ENCODE assay signal across 15 cellular contexts in the genomic region with DNA sequence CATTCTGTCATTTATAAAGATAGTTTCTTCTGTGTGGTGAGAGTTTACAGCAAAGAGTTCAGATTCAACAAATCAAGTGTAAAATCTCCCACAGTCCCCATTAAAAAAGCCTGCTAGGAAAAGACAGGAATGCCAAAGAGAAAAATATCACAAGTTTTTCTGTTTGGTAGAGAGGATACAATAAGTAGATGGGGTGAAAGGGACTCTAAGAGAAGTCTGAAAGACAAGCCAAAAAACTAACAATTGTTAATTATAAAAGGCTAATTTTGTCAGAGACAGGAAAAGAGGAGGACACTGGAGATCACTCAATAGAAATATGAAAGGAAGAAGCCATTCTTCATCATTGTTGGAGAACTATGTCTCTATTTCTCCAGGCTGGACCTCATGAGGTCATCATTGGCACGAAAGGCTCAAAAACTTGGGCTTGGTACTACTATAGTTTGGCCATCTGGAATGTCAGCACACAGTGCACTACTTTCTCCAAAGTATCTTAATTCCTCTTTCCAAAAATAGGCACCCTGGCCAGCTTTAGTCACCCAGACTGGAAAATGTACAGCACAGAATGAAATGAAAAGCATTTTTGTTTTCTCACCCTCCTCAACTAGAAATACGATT. TPM values are rescaled to one million over a fixed set of nuclear protein-coding genes. Genes with fewer than 3 reads are reported as not detected.
DNase-seq lines count a peak whose midpoint lies in the region; TF ChIP-seq lines count a peak whose summit lies in the region.
"Had no signal": no experiment of that assay in that cellular context is flagged by ENCODE, and none has a peak within 500 bp of the region (broad histone marks: within the 10 kb centered on the region; RNA-seq: fewer than 3 reads in every experiment).

No MANE protein-coding gene starts in this region.

- no peak overlapping the region for H3K4me3 Mint-ChIP-seq in mesothelial cell of epicardium
- H3K4me3 Mint-ChIP-seq: activated CD4-positive, alpha-beta T cell treated with anti-CD3 and anti-CD28 coated beads, Interleukin-2, amount 10 ng/mL, durations not matched to agents 24 days and 14 days; activated T-cell treated with anti-CD3 and anti-CD28 coated beads, Interleukin-2, amount 50 U/mL, for 72 hours; T-helper 1 cell treated with Interleukin-12 subunit alpha and Interleukin-12 subunit beta and Interleukin-4 antibody, amounts not matched to agents 30 μg/mL and 1 μg/mL, for 36 hours had no signal

- peaks cover 38% of the 10 kb centered on the region for H3K4me1 Mint-ChIP-seq in mesothelial cell of epicardium
- H3K4me1 Mint-ChIP-seq: activated CD4-positive, alpha-beta T cell treated with anti-CD3 and anti-CD28 coated beads, Interleukin-2, amount 10 ng/mL, durations not matched to agents 24 days and 14 days had no signal

- DNase-seq in NCI-H446 treated with DMSO at 0.1 percent for 48 hours (lab: John Stamatoyannopoulos, UW) (peak; percentile 83), dedifferentiated amniotic fluid mesenchymal stem cell (ENCODE audit: extremely low spot score) (peak; percentile 62), mesothelial cell of epicardium (ENCODE audit: low spot score in 2 of 2, unreplicated experiment in 2 of 2) (no peak), OCI-M2 (lab: John Stamatoyannopoulos, UW; ENCODE audit: unreplicated experiment) (no peak), SHP77 (lab: John Stamatoyannopoulos, UW) (no peak), NCI-H1417 (lab: John Stamatoyannopoulos, UW) (no peak)
- DNase-seq: activated CD4-positive, alpha-beta T cell treated with anti-CD3 and anti-CD28 coated beads, Interleukin-2, amount 10 ng/mL, durations not matched to agents 24 days and 14 days; activated T-cell treated with anti-CD3 and anti-CD28 coated beads, Interleukin-2, amount 50 U/mL, for 72 hours; glutamatergic neuron; NCI-H2227 treated with DMSO at 0.1 percent for 48 hours; stimulated activated CD4-positive, alpha-beta T cell treated with anti-CD3 and anti-CD28 coated beads, Interleukin-4, amount 100 ng/mL, for 24 hours; stimulated activated naive CD8-positive, alpha-beta T cell treated with anti-CD3 and anti-CD28 coated beads, Interleukin-15, Interleukin-2, amounts not matched to agents 100 U/mL and 50 U/mL, for 24 hours had no signal

- H3K36me3 Mint-ChIP-seq in mesothelial cell of epicardium: no peaks in the 10 kb centered on the region

- H3K27ac Mint-ChIP-seq in mesothelial cell of epicardium: peak overlapping the region; percentile 92
- H3K27ac Mint-ChIP-seq: activated CD4-positive, alpha-beta T cell treated with anti-CD3 and anti-CD28 coated beads, Interleukin-2, amount 10 ng/mL, durations not matched to agents 24 days and 14 days; activated T-cell treated with anti-CD3 and anti-CD28 coated beads, Interleukin-2, amount 50 U/mL, for 72 hours; T-helper 1 cell treated with Interleukin-12 subunit alpha and Interleukin-12 subunit beta and Interleukin-4 antibody, amounts not matched to agents 30 μg/mL and 1 μg/mL, for 36 hours had no signal

- H3K27me3 Mint-ChIP-seq in mesothelial cell of epicardium (ENCODE audit: low read depth): no peaks in the 10 kb centered on the region
- H3K27me3 Mint-ChIP-seq: activated CD4-positive, alpha-beta T cell treated with anti-CD3 and anti-CD28 coated beads, Interleukin-2, amount 10 ng/mL, durations not matched to agents 24 days and 14 days had no signal

- TF ChIP-seq CTCF in mesothelial cell of epicardium (IDR thresholded peaks at IDR 0.05; ENCODE audit: unreplicated experiment): no peak

- no peaks in the 10 kb centered on the region for H3K9me3 Mint-ChIP-seq in mesothelial cell of epicardium
- H3K9me3 Mint-ChIP-seq: activated CD4-positive, alpha-beta T cell treated with anti-CD3 and anti-CD28 coated beads, Interleukin-2, amount 10 ng/mL, durations not matched to agents 24 days and 14 days; T-helper 1 cell treated with Interleukin-12 subunit alpha and Interleukin-12 subunit beta and Interleukin-4 antibody, amounts not matched to agents 30 μg/mL and 1 μg/mL, for 36 hours had no signal

- peak overlapping the region; percentile 14 for H3K27ac ChIP-seq in temporal lobe (ENCODE audit: low read depth, low read length)
- H3K27ac ChIP-seq: parathyroid adenoma had no signal

RNA-seq across cellular contexts. Expression of a gene that starts 0.5 kb away (rescaled TPM):
- total RNA-seq in mesothelial cell of epicardium (43.7 to 49.0 TPM (median 46.4 TPM) in 3 replicates), temporal lobe (23.6 TPM)
- total RNA-seq: activated CD4-positive, alpha-beta T cell treated with anti-CD3 and anti-CD28 coated beads, Interleukin-2, amount 10 ng/mL, durations not matched to agents 24 days and 14 days had no signal

Comparison
In these comparisons a context has a peak if more than half of its experiments do, and no peak if none do; other contexts are left out.
1. DNase-seq: peak in NCI-H446 treated with DMSO at 0.1 percent for 48 hours (single experiment) and dedifferentiated amniotic fluid mesenchymal stem cell (single experiment); none in mesothelial cell of epicardium (0 of 2), OCI-M2 (single experiment), SHP77 (0 of 2) and NCI-H1417 (0 of 3).